ENCODE assay signal across 19 cellular contexts in genomic region chr12:110726708-110727369, GRCh38. TPM values are rescaled to one million over a fixed set of nuclear protein-coding genes. Genes with fewer than 3 reads are reported as not detected.
DNase-seq lines count a peak whose midpoint lies in the region; ATAC-seq and TF ChIP-seq lines count a peak whose summit lies in the region.
"Had no signal": no experiment of that assay in that cellular context is flagged by ENCODE, and none has a peak within 500 bp of the region (broad histone marks: within the 10 kb centered on the region; RNA-seq: fewer than 3 reads in every experiment).

No MANE protein-coding gene starts in this region.

- H3K4me3 ChIP-seq in OCI-LY3 (ENCODE audit: low read length): no peak overlapping the region
- no peak overlapping the region for H3K4me3 ChIP-seq in effector memory CD4-positive, alpha-beta T cell (ENCODE audit: insufficient read depth, low read depth, low read length, poor library complexity, severe bottlenecking)
- H3K4me3 ChIP-seq: upper lobe of right lung had no signal

- peaks cover 73% of the 10 kb centered on the region for H3K36me3 Mint-ChIP-seq in activated CD8-positive, alpha-beta memory T cell treated with anti-CD3 and anti-CD28 coated beads, Interleukin-2, amount 10 ng/mL, durations not matched to agents 7 days and 5 days
- peaks cover 57% of the 10 kb centered on the region for H3K36me3 Mint-ChIP-seq in stimulated activated memory B cell treated with anti-CD40 and anti-IgM and Interleukin-4, amounts not matched to agents 10 μg/mL and 1 μg/mL and 100 μg/mL, for 72 hours

- H3K36me3 ChIP-seq in OCI-LY3 (replicated peaks; ENCODE audit: low read depth, low read length): peaks cover 79% of the 10 kb centered on the region
- H3K36me3 ChIP-seq in effector memory CD4-positive, alpha-beta T cell (ENCODE audit: control insufficient read depth, insufficient read depth, low read length): peaks cover 70% of the 10 kb centered on the region

- H3K27me3 Mint-ChIP-seq in activated CD8-positive, alpha-beta memory T cell treated with anti-CD3 and anti-CD28 coated beads, Interleukin-2, amount 10 ng/mL, durations not matched to agents 7 days and 5 days: no peaks in the 10 kb centered on the region
- no peaks in the 10 kb centered on the region for H3K27me3 Mint-ChIP-seq in stimulated activated memory B cell treated with anti-CD40 and anti-IgM and Interleukin-4, amounts not matched to agents 10 μg/mL and 1 μg/mL and 100 μg/mL, for 72 hours

- H3K9me3 Mint-ChIP-seq in activated CD8-positive, alpha-beta memory T cell treated with anti-CD3 and anti-CD28 coated beads, Interleukin-2, amount 10 ng/mL, durations not matched to agents 7 days and 5 days (ENCODE audit: low read depth): no peaks in the 10 kb centered on the region
- H3K9me3 Mint-ChIP-seq in stimulated activated memory B cell treated with anti-CD40 and anti-IgM and Interleukin-4, amounts not matched to agents 10 μg/mL and 1 μg/mL and 100 μg/mL, for 72 hours: no peaks in the 10 kb centered on the region
- H3K9me3 Mint-ChIP-seq: HFFc6 had no signal

- DNase-seq in activated CD8-positive, alpha-beta memory T cell treated with anti-CD3 and anti-CD28 coated beads, Interleukin-2, amount 10 ng/mL, durations not matched to agents 7 days and 5 days: no peak
- no peak for DNase-seq in activated CD8-positive, alpha-beta memory T cell treated with anti-CD3 and anti-CD28 coated beads for 24 hours
- no peak for DNase-seq in effector memory CD4-positive, alpha-beta T cell
- DNase-seq: ACHN; activated T-cell treated with anti-CD3 and anti-CD28 coated beads for 4 hours; amygdala; HFFc6; kidney; mesendoderm; NCI-H1436; NCI-H2227 treated with DMSO at 0.1 percent for 48 hours; retina; stimulated activated naive CD4-positive, alpha-beta T cell treated with Interleukin-2 at 50 U/mL for 16 hours; upper lobe of right lung had no signal

- H4K20me1 ChIP-seq in OCI-LY3 (ENCODE audit: insufficient read depth, low read length): peaks cover 81% of the 10 kb centered on the region

- H3K27ac Mint-ChIP-seq in activated CD8-positive, alpha-beta memory T cell treated with anti-CD3 and anti-CD28 coated beads, Interleukin-2, amount 10 ng/mL, durations not matched to agents 7 days and 5 days: peak overlapping the region; percentile 86
- H3K27ac Mint-ChIP-seq in stimulated activated memory B cell treated with anti-CD40 and anti-IgM and Interleukin-4, amounts not matched to agents 10 μg/mL and 1 μg/mL and 100 μg/mL, for 72 hours: peak overlapping the region; percentile 75
- H3K27ac Mint-ChIP-seq: HFFc6 had no signal

- TF ChIP-seq CTCF in OCI-LY3 (IDR thresholded peaks at IDR 0.05; ENCODE audit: low read depth, low read length): no peak

- H3K4me1 Mint-ChIP-seq in activated CD8-positive, alpha-beta memory T cell treated with anti-CD3 and anti-CD28 coated beads, Interleukin-2, amount 10 ng/mL, durations not matched to agents 7 days and 5 days: peaks cover 54% of the 10 kb centered on the region
- peaks cover 51% of the 10 kb centered on the region for H3K4me1 Mint-ChIP-seq in stimulated activated memory B cell treated with anti-CD40 and anti-IgM and Interleukin-4, amounts not matched to agents 10 μg/mL and 1 μg/mL and 100 μg/mL, for 72 hours

- peak overlapping the region; percentile 58 for H3K27ac ChIP-seq in OCI-LY3 (ENCODE audit: low read length)
- H3K27ac ChIP-seq in effector memory CD4-positive, alpha-beta T cell (ENCODE audit: insufficient read depth, low read length, poor library complexity, severe bottlenecking): peak overlapping the region; percentile 27
- H3K27ac ChIP-seq: upper lobe of right lung had no signal

- no peak for ATAC-seq in activated CD8-positive, alpha-beta memory T cell treated with anti-CD3 and anti-CD28 coated beads, Interleukin-2, amount 10 ng/mL, durations not matched to agents 7 days and 5 days
- ATAC-seq in stimulated activated memory B cell treated with anti-CD40 and anti-IgM and Interleukin-4, amounts not matched to agents 10 μg/mL and 1 μg/mL and 100 μg/mL, for 72 hours: peak; percentile 51
- no peak for ATAC-seq in HG03045 (IDR thresholded peaks at IDR 0.05; ENCODE audit: unreplicated experiment)
- no peak for ATAC-seq in HG03571 (IDR thresholded peaks at IDR 0.05; ENCODE audit: unreplicated experiment)
- ATAC-seq in HG03378 (IDR thresholded peaks at IDR 0.05; ENCODE audit: unreplicated experiment): no peak
- ATAC-seq: upper lobe of right lung had no signal

- H2AFZ ChIP-seq in OCI-LY3 (ENCODE audit: low read depth, low read length): no peak overlapping the region

- H3K4me3 Mint-ChIP-seq in activated CD8-positive, alpha-beta memory T cell treated with anti-CD3 and anti-CD28 coated beads, Interleukin-2, amount 10 ng/mL, durations not matched to agents 7 days and 5 days: no peak overlapping the region
- H3K4me3 Mint-ChIP-seq in stimulated activated memory B cell treated with anti-CD40 and anti-IgM and Interleukin-4, amounts not matched to agents 10 μg/mL and 1 μg/mL and 100 μg/mL, for 72 hours: peak overlapping the region; percentile 36
- H3K4me3 Mint-ChIP-seq: HFFc6 had no signal

- H3K4me1 ChIP-seq in OCI-LY3 (ENCODE audit: low read length): peaks cover 53% of the 10 kb centered on the region
- H3K4me1 ChIP-seq in effector memory CD4-positive, alpha-beta T cell (ENCODE audit: control insufficient read depth, insufficient read depth, low read length, poor library complexity, severe bottlenecking): peaks cover 12% of the 10 kb centered on the region
- H3K4me1 ChIP-seq: upper lobe of right lung had no signal

- no peaks in the 10 kb centered on the region for H3K9me3 ChIP-seq in OCI-LY3 (ENCODE audit: insufficient read depth, low read length)
- H3K9me3 ChIP-seq in effector memory CD4-positive, alpha-beta T cell (ENCODE audit: control insufficient read depth, low read length): no peaks in the 10 kb centered on the region
- H3K9me3 ChIP-seq: upper lobe of right lung had no signal

- H3K4me2 ChIP-seq in OCI-LY3 (ENCODE audit: low read length): peak overlapping the region; percentile 29; the same call in 1 of the 2 replicates

- H3K27me3 ChIP-seq in OCI-LY3 (ENCODE audit: low read depth, low read length): no peaks in the 10 kb centered on the region
- no peaks in the 10 kb centered on the region for H3K27me3 ChIP-seq in effector memory CD4-positive, alpha-beta T cell (replicated peaks; ENCODE audit: control insufficient read depth, insufficient read depth, low read length, poor library complexity, severe bottlenecking)
- H3K27me3 ChIP-seq: upper lobe of right lung had no signal

- CTCF ChIA-PET in activated CD8-positive, alpha-beta memory T cell treated with anti-CD3 and anti-CD28 coated beads, Interleukin-2, amount 10 ng/mL, durations not matched to agents 7 days and 5 days (lab: Charles Lee): interaction anchor here (0.6 to 1.9 kb wide), 3 partner anchors 14 to 716 kb away, joined by 3 to 12 read pairs (median 3); partner anchors contain the start of gene ARPC3

- H3K79me2 ChIP-seq in OCI-LY3 (ENCODE audit: low read length): peaks cover 91% of the 10 kb centered on the region

- H3K9ac ChIP-seq in OCI-LY3 (ENCODE audit: low read length): no peak overlapping the region

RNA-seq across cellular contexts. Expression of gene PPP1CC, which starts 15.9 kb away (rescaled TPM):
- total RNA-seq in activated CD8-positive, alpha-beta memory T cell treated with anti-CD3 and anti-CD28 coated beads, Interleukin-2, amount 10 ng/mL, durations not matched to agents 7 days and 5 days: 100 to 1,000 TPM; 174 to 200 TPM

RNA-seq across cellular contexts. Expression of gene HVCN1, which starts 37.9 kb away (rescaled TPM):
- 10 to 100 TPM; 11.7 to 19.9 TPM for total RNA-seq in activated CD8-positive, alpha-beta memory T cell treated with anti-CD3 and anti-CD28 coated beads, Interleukin-2, amount 10 ng/mL, durations not matched to agents 7 days and 5 days
